ENCODE assay signal across 12 cellular contexts in the genomic region with DNA sequence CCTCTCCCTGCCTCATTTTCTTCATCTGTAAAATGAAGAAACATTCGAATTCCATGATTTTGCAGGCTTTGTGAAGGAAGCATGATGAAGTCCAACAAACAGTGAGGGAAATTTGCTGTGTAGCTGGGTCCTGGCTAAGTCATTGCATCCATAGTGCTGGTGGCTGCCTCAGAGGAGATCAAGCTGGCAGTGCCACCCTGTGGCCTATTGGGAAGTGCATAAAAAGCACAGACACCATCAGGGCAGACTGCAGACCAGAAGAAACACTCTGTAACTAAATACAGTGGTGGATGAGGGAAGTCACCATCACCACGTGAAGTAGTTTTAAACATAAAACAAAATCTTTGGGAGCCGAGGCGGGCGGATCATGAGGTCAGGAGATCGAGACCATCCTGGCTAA. TPM values are rescaled to one million over a fixed set of nuclear protein-coding genes. Genes with fewer than 3 reads are reported as not detected.
DNase-seq lines count a peak whose midpoint lies in the region; ATAC-seq and TF ChIP-seq lines count a peak whose summit lies in the region.
"Had no signal": no experiment of that assay in that cellular context is flagged by ENCODE, and none has a peak within 500 bp of the region (broad histone marks: within the 10 kb centered on the region; RNA-seq: fewer than 3 reads in every experiment).

No MANE protein-coding gene starts in this region.

- H3K4me3 ChIP-seq in mucosa of descending colon, result no peak overlapping the region
- H3K4me3 ChIP-seq in transverse colon, result no peak overlapping the region
- H3K4me3 ChIP-seq in ascending aorta, result no peak overlapping the region
- H3K4me3 ChIP-seq: coronary artery, left ventricle myocardium inferior, thyroid gland had no signal

- in situ Hi-C loops in KBM-7 (cut with MboI; ENCODE audit: low pct_unique_long_range_greater_than_20kb, low sequenced_read_pairs) (no loop called here), transverse colon (cut with MboI; ENCODE audit: low pct_ligation_motif_present in 1 of 4, low pct_unique_long_range_greater_than_20kb in 1 of 4, low sequenced_read_pairs in 3 of 4) (loop anchor here in 1 of 4 donors (25.0 kb wide), 1 partner anchor 469 kb away; no protein-coding TSS in a partner anchor)

- ATAC-seq in activated CD4-positive, alpha-beta T cell treated with anti-CD3 and anti-CD28 coated beads for 36 hours, result peak; percentile 57
- ATAC-seq in WTC11 (peak; percentile 91), mucosa of descending colon (peak; percentile 68)

- H3K4me1 Mint-ChIP-seq in activated CD4-positive, alpha-beta T cell treated with anti-CD3 and anti-CD28 coated beads for 36 hours, result no peaks in the 10 kb centered on the region
- peaks cover 18% of the 10 kb centered on the region for H3K4me1 Mint-ChIP-seq in WTC11
- H3K4me1 Mint-ChIP-seq: CD4-positive, alpha-beta memory T cell had no signal

- H3K27me3 Mint-ChIP-seq in activated CD4-positive, alpha-beta T cell treated with anti-CD3 and anti-CD28 coated beads for 36 hours, result no peaks in the 10 kb centered on the region
- no peaks in the 10 kb centered on the region for H3K27me3 Mint-ChIP-seq in WTC11 (ENCODE audit: low read depth)
- H3K27me3 Mint-ChIP-seq: CD4-positive, alpha-beta memory T cell had no signal

- H3K9me3 Mint-ChIP-seq in activated CD4-positive, alpha-beta T cell treated with anti-CD3 and anti-CD28 coated beads for 36 hours (ENCODE audit: low read depth), result peaks cover 4% of the 10 kb centered on the region
- H3K9me3 Mint-ChIP-seq in WTC11, result no peaks in the 10 kb centered on the region

- no peak overlapping the region for H3K27ac Mint-ChIP-seq in activated CD4-positive, alpha-beta T cell treated with anti-CD3 and anti-CD28 coated beads for 36 hours
- 0 out of 2 replicates have a peak overlapping the region, but pooled peaks have one; percentile 72 for H3K27ac Mint-ChIP-seq in WTC11
- H3K27ac Mint-ChIP-seq: CD4-positive, alpha-beta memory T cell had no signal

- DNase-seq in activated CD4-positive, alpha-beta T cell treated with anti-CD3 and anti-CD28 coated beads for 36 hours, result peak; percentile 33
- DNase-seq in activated CD4-positive, alpha-beta T cell treated with anti-CD3 and anti-CD28 coated beads for 4 hours, result no peak
- DNase-seq in KBM-7 (peak; percentile 71), WTC11 (ENCODE audit: low spot score) (peak; percentile 44), mucosa of descending colon (peak in 1 of 3 donors; percentile 19), transverse colon (no peak), ascending aorta (ENCODE audit: low spot score in 2 of 2) (no peak)
- no peak for DNase-seq in NK-92 treated with Interleukin-12 subunit alpha and Interleukin-12 subunit beta, amount 100 ng/mL, for 24 hours (lab: John Stamatoyannopoulos, UW)
- DNase-seq: CD4-positive, alpha-beta memory T cell; left ventricle myocardium inferior had no signal

- no peak for TF ChIP-seq POLR2A in transverse colon (IDR thresholded peaks at IDR 0.05)

- H3K9me3 ChIP-seq in mucosa of descending colon, result no peaks in the 10 kb centered on the region
- no peaks in the 10 kb centered on the region for H3K9me3 ChIP-seq in transverse colon
- peaks cover 0 to 11% of the 10 kb centered on the region in 2 donors for H3K9me3 ChIP-seq in ascending aorta
- H3K9me3 ChIP-seq: left ventricle myocardium inferior, thyroid gland had no signal

- 79% methylated on average over 6 of the region's 6 CpGs; no CpG with 5 or more reads in 1 of the 2 donors for WGBS in transverse colon (ENCODE audit: low coverage in 1 of 2), 2 donors

- CTCF ChIA-PET in activated CD4-positive, alpha-beta T cell treated with anti-CD3 and anti-CD28 coated beads for 36 hours (lab: Charles Lee), result interaction anchor here (0.6 to 1.4 kb wide), 3 partner anchors 39 to 113 kb away, joined by 3 to 6 read pairs (median 3); no protein-coding TSS in a partner anchor
- CTCF ChIA-PET in WTC11 (lab: Charles Lee), result interaction anchor here (0.6 to 1.5 kb wide), 11 partner anchors 9 to 113 kb away, joined by 3 to 7 read pairs (median 3); no protein-coding TSS in a partner anchor

- H3K36me3 ChIP-seq in mucosa of descending colon (ENCODE audit: low read depth) (no peaks in the 10 kb centered on the region), transverse colon (no peaks in the 10 kb centered on the region), ascending aorta (no peaks in the 10 kb centered on the region)
- H3K36me3 ChIP-seq: left ventricle myocardium inferior, thyroid gland had no signal

- H3K4me3 Mint-ChIP-seq in activated CD4-positive, alpha-beta T cell treated with anti-CD3 and anti-CD28 coated beads for 36 hours, result no peak overlapping the region
- no peak overlapping the region for H3K4me3 Mint-ChIP-seq in WTC11
- H3K4me3 Mint-ChIP-seq: CD4-positive, alpha-beta memory T cell had no signal

- H3K27me3 ChIP-seq in transverse colon, result no peaks in the 10 kb centered on the region
- no peaks in the 10 kb centered on the region for H3K27me3 ChIP-seq in ascending aorta
- H3K27me3 ChIP-seq: thyroid gland had no signal

- intact Hi-C loops in activated CD4-positive, alpha-beta T cell treated with anti-CD3 and anti-CD28 coated beads for 36 hours (cut with DNase I, micrococcal nuclease), result no loop called here
- intact Hi-C loops in mucosa of descending colon (cut with DNase I, micrococcal nuclease) (no loop called here), transverse colon (cut with DNase I; ENCODE audit: low total_unique reads) (no loop called here), ascending aorta (cut with DNase I) (no loop called here)

- H3K36me3 Mint-ChIP-seq in activated CD4-positive, alpha-beta T cell treated with anti-CD3 and anti-CD28 coated beads for 36 hours (ENCODE audit: low read depth), result no peaks in the 10 kb centered on the region
- no peaks in the 10 kb centered on the region for H3K36me3 Mint-ChIP-seq in WTC11

- H3K27ac ChIP-seq in transverse colon, result no peak overlapping the region
- no peak overlapping the region for H3K27ac ChIP-seq in ascending aorta
- H3K27ac ChIP-seq: coronary artery, left ventricle myocardium inferior, thyroid gland had no signal

- TF ChIP-seq EP300 in transverse colon (IDR thresholded peaks at IDR 0.05; ENCODE audit: low read depth), result no peak

- H3K4me1 ChIP-seq in mucosa of descending colon (ENCODE audit: low read depth), result no peaks in the 10 kb centered on the region
- no peaks in the 10 kb centered on the region for H3K4me1 ChIP-seq in transverse colon
- no peaks in the 10 kb centered on the region for H3K4me1 ChIP-seq in ascending aorta
- H3K4me1 ChIP-seq: left ventricle myocardium inferior, thyroid gland had no signal

- POLR2A ChIA-PET in activated CD4-positive, alpha-beta T cell treated with anti-CD3 and anti-CD28 coated beads for 36 hours (lab: Charles Lee), result no interaction called here
- POLR2A ChIA-PET in WTC11 (lab: Charles Lee), result interaction anchor here (0.5 kb wide), 1 partner anchor 361 kb away, joined by 5 read pairs; no protein-coding TSS in a partner anchor

- TF ChIP-seq CTCF in WTC11 (IDR thresholded peaks at IDR 0.05), result peak; percentile 14; the same call in 1 of the 2 replicates
- TF ChIP-seq CTCF in mucosa of descending colon (IDR thresholded peaks at IDR 0.05), result no peak
- peak in 1 of 5 experiments; percentile 19 for TF ChIP-seq CTCF in transverse colon (IDR thresholded peaks at IDR 0.05)
- no peak for TF ChIP-seq CTCF in ascending aorta (IDR thresholded peaks at IDR 0.05)

TF ChIP-seq in WTC11, 78 proteins besides CTCF, POLR2A, EP300 and RAD21:
- no peak for TF ChIP-seq NR2C2 (CRISPR knock-in tag; IDR thresholded peaks at IDR 0.05)
- TF ChIP-seq, protein P1, sequence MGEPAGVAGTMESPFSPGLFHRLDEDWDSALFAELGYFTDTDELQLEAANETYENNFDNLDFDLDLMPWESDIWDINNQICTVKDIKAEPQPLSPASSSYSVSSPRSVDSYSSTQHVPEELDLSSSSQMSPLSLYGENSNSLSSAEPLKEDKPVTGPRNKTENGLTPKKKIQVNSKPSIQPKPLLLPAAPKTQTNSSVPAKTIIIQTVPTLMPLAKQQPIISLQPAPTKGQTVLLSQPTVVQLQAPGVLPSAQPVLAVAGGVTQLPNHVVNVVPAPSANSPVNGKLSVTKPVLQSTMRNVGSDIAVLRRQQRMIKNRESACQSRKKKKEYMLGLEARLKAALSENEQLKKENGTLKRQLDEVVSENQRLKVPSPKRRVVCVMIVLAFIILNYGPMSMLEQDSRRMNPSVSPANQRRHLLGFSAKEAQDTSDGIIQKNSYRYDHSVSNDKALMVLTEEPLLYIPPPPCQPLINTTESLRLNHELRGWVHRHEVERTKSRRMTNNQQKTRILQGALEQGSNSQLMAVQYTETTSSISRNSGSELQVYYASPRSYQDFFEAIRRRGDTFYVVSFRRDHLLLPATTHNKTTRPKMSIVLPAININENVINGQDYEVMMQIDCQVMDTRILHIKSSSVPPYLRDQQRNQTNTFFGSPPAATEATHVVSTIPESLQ (CRISPR knock-in tag; IDR thresholded peaks at IDR 0.05), result no peak
- TF ChIP-seq, protein P2, sequence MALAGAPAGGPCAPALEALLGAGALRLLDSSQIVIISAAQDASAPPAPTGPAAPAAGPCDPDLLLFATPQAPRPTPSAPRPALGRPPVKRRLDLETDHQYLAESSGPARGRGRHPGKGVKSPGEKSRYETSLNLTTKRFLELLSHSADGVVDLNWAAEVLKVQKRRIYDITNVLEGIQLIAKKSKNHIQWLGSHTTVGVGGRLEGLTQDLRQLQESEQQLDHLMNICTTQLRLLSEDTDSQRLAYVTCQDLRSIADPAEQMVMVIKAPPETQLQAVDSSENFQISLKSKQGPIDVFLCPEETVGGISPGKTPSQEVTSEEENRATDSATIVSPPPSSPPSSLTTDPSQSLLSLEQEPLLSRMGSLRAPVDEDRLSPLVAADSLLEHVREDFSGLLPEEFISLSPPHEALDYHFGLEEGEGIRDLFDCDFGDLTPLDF (CRISPR knock-in tag; IDR thresholded peaks at IDR 0.05), result no peak

RNA-seq across cellular contexts. Expression of a gene that starts 40.7 kb away (rescaled TPM):
- total RNA-seq in activated CD4-positive, alpha-beta T cell treated with anti-CD3 and anti-CD28 coated beads for 36 hours, result 100 to 1,000 TPM; 118 to 207 TPM
- total RNA-seq in WTC11 (2021) (228 to 250 TPM (median 236 TPM) in 3 replicates), mucosa of descending colon (100 to 1,000 TPM; 208 to 256 (median 250) TPM), transverse colon (100 to 1,000 TPM; 133 to 242 (median 165) TPM), ascending aorta (89.3 TPM)

Comparison
In these comparisons a context has a peak if more than half of its experiments do, and no peak if none do; other contexts are left out.
1. DNase-seq: peak in activated CD4-positive, alpha-beta T cell treated with anti-CD3 and anti-CD28 coated beads for 36 hours (single experiment), KBM-7 (single experiment) and WTC11 (single experiment); none in activated CD4-positive, alpha-beta T cell treated with anti-CD3 and anti-CD28 coated beads for 4 hours (0 of 2), NK-92 treated with Interleukin-12 subunit alpha and Interleukin-12 subunit beta, amount 100 ng/mL, for 24 hours (single experiment), transverse colon (single experiment) and ascending aorta (0 of 2).
2. Peak in every context shown above with its lines, with median percentiles within 50 percentile points of each other: ATAC-seq.